8 cellular contexts compared by ENCODE assay signal in genomic region chr11:27698872-27699241, GRCh38. TPM values are rescaled to one million over a fixed set of nuclear protein-coding genes. Genes with fewer than 3 reads are reported as not detected.
A peak's percentile ranks its signal among the peaks of the same experiment; 100 is the strongest.
DNase-seq lines count a peak whose midpoint lies in the region; ATAC-seq, FAIRE-seq and TF ChIP-seq lines count a peak whose summit lies in the region.

No MANE protein-coding gene starts in this region.

- 1 to 2% methylated on average over 13 to 15 of the region's 18 CpGs for WGBS in gastroesophageal sphincter (ENCODE audit: low coverage in 1 of 2), 2 donors
- 1% methylated on average over 18 of the region's 18 CpGs for WGBS in pancreas, 2 donors
- WGBS in upper lobe of left lung, 2 donors: 1 to 2% methylated on average over 18 of the region's 18 CpGs

- TF ChIP-seq CTCF in PC-3 (conservative IDR thresholded peaks at IDR 0.05; ENCODE audit: low read depth, low read length): peak; percentile 72
- TF ChIP-seq CTCF in gastroesophageal sphincter (IDR thresholded peaks at IDR 0.05): peak; percentile 27 to 91 (median 32)
- peak; percentile 57 to 72 (median 64) for TF ChIP-seq CTCF in pancreas (IDR thresholded peaks at IDR 0.05)
- peak in 5 of 6 experiments; percentile 26 to 78 (median 45) for TF ChIP-seq CTCF in upper lobe of left lung (IDR thresholded peaks at IDR 0.05)

- peak overlapping the region; percentile 79 for H3K4me3 ChIP-seq in PC-3 (ENCODE audit: low read length)
- peak overlapping the region in 1 of 2 donors; percentile 57 for H3K4me3 ChIP-seq in gastroesophageal sphincter
- peak overlapping the region in 1 of 4 donors; percentile 60 for H3K4me3 ChIP-seq in pancreas
- H3K4me3 ChIP-seq in upper lobe of left lung: peak overlapping the region in 3 of 4 donors; percentile 42 to 58 (median 53)

- H3K9me3 ChIP-seq in PC-3 (ENCODE audit: low read length) (no peaks in the 10 kb centered on the region), gastroesophageal sphincter (no peaks in the 10 kb centered on the region), pancreas (no peaks in the 10 kb centered on the region), upper lobe of left lung (no peaks in the 10 kb centered on the region)

- no peaks in the 10 kb centered on the region for H3K36me3 Mint-ChIP-seq in activated T-helper 17 cell treated with anti-CD3 and anti-CD28 coated beads, Interleukin-2, amount 50 U/mL, for 72 hours (ENCODE audit: low read depth)

- H3K27me3 ChIP-seq in PC-3 (ENCODE audit: low read length): no peaks in the 10 kb centered on the region
- peaks cover 79% of the 10 kb centered on the region for H3K27me3 ChIP-seq in gastroesophageal sphincter
- peaks cover 0 to 28% (median 8%) of the 10 kb centered on the region in 4 donors for H3K27me3 ChIP-seq in pancreas
- H3K27me3 ChIP-seq in upper lobe of left lung: peaks cover 0 to 26% (median 11%) of the 10 kb centered on the region in 4 donors

- TF ChIP-seq EP300 in gastroesophageal sphincter (IDR thresholded peaks at IDR 0.05) (no peak), upper lobe of left lung (IDR thresholded peaks at IDR 0.05) (no peak)

- H4K20me1 ChIP-seq in PC-3 (ENCODE audit: low read length): no peaks in the 10 kb centered on the region

- peak overlapping the region; percentile 92 for H3K4me2 ChIP-seq in PC-3 (ENCODE audit: low read length)

- H3K9me3 Mint-ChIP-seq in activated T-helper 17 cell treated with anti-CD3 and anti-CD28 coated beads, Interleukin-2, amount 50 U/mL, for 72 hours: no peaks in the 10 kb centered on the region

- H3K4me3 Mint-ChIP-seq in activated T-helper 17 cell treated with anti-CD3 and anti-CD28 coated beads, Interleukin-2, amount 50 U/mL, for 72 hours: peak overlapping the region; percentile 37

- peaks cover 62% of the 10 kb centered on the region for H3K27me3 Mint-ChIP-seq in activated T-helper 17 cell treated with anti-CD3 and anti-CD28 coated beads, Interleukin-2, amount 50 U/mL, for 72 hours

- H3K27ac ChIP-seq in PC-3 (ENCODE audit: low read length) (no peak overlapping the region), gastroesophageal sphincter (no peak overlapping the region), pancreas (no peak overlapping the region), upper lobe of left lung (peak overlapping the region in 1 of 4 donors; percentile 18)

- CTCF ChIA-PET in PC-3 (lab: Charles Lee): interaction anchor here (0.5 to 2.8 kb wide), 23 partner anchors 12 to 1630 kb away, joined by 3 to 22 read pairs (median 3); no protein-coding TSS in a partner anchor

- H3K9ac ChIP-seq in PC-3 (ENCODE audit: low read length): peak overlapping the region; percentile 52

- H3K79me2 ChIP-seq in PC-3 (ENCODE audit: low read length): peaks cover 57% of the 10 kb centered on the region

- POLR2A ChIA-PET in PC-3 (lab: Charles Lee; ENCODE audit: unreplicated experiment): interaction anchor here (0.5 to 0.7 kb wide), 8 partner anchors 18 to 1460 kb away, joined by 3 to 12 read pairs (median 3); partner anchors contain the start of genes KIF18A and METTL15

- TF ChIP-seq POLR2A in gastroesophageal sphincter (IDR thresholded peaks at IDR 0.05) (no peak), upper lobe of left lung (IDR thresholded peaks at IDR 0.05) (no peak)

- peak overlapping the region; percentile 95 for H2AFZ ChIP-seq in PC-3 (ENCODE audit: low read length)

- no peak for FAIRE-seq in pancreas (lab: Jason Lieb, UNC)

- intact Hi-C loops in PC-3 (cut with micrococcal nuclease): loop anchor here (1.0 to 5.0 kb wide), 5 partner anchors 1004 to 1630 kb away; no protein-coding TSS in a partner anchor
- intact Hi-C loops in pancreas (cut with DNase I): loop anchor here in 1 of 3 donors (5.0 to 10.0 kb wide), 3 partner anchors 833 to 1636 kb away; no protein-coding TSS in a partner anchor

- H3K36me3 ChIP-seq in PC-3 (ENCODE audit: low read depth, low read length): no peaks in the 10 kb centered on the region
- no peaks in the 10 kb centered on the region for H3K36me3 ChIP-seq in gastroesophageal sphincter
- no peaks in the 10 kb centered on the region for H3K36me3 ChIP-seq in pancreas
- no peaks in the 10 kb centered on the region for H3K36me3 ChIP-seq in upper lobe of left lung

- BruUV-seq in PC-3 (replicated peaks; lab: Mats Ljungman, UMichigan): no TSS peak

- H3K9me2 ChIP-seq in PC-3 (replicated peaks; ENCODE audit: low read length): no peaks in the 10 kb centered on the region

- H3K4me1 Mint-ChIP-seq in activated T-helper 17 cell treated with anti-CD3 and anti-CD28 coated beads, Interleukin-2, amount 50 U/mL, for 72 hours: peaks cover 9% of the 10 kb centered on the region

- DNase-seq in DMS153 (lab: John Stamatoyannopoulos, UW) (peak; percentile 60), PC-3 (peak; percentile 88), pancreas (peak; percentile 56 to 86 (median 72)), upper lobe of left lung (peak; percentile 60 to 66)

- ATAC-seq in GM19467 (IDR thresholded peaks at IDR 0.05; ENCODE audit: unreplicated experiment): peak; percentile 72
- peak; percentile 51 for ATAC-seq in HG03565 (IDR thresholded peaks at IDR 0.05; ENCODE audit: unreplicated experiment)
- peak; percentile 50 for ATAC-seq in PC-3
- peak; percentile 77 for ATAC-seq in activated T-helper 17 cell treated with anti-CD3 and anti-CD28 coated beads, Interleukin-2, amount 50 U/mL, for 72 hours (replicated peaks)
- ATAC-seq in gastroesophageal sphincter: peak; percentile 66
- ATAC-seq in pancreas: peak; percentile 83 to 93 (median 92)
- peak; percentile 86 to 92 for ATAC-seq in upper lobe of left lung (ENCODE audit: low FRiP score in 2 of 2)

- H3K4me1 ChIP-seq in PC-3 (ENCODE audit: insufficient read depth, low read length) (peaks cover 31% of the 10 kb centered on the region), gastroesophageal sphincter (peaks cover 0 to 38% (median 16%) of the 10 kb centered on the region in 3 donors), pancreas (peaks cover 4 to 15% (median 13%) of the 10 kb centered on the region in 3 donors), upper lobe of left lung (peaks cover 26 to 35% (median 31%) of the 10 kb centered on the region in 4 donors)

- H3F3A ChIP-seq in PC-3 (ENCODE audit: low read length, unreplicated experiment): no peaks in the 10 kb centered on the region

- H3K27ac Mint-ChIP-seq in activated T-helper 17 cell treated with anti-CD3 and anti-CD28 coated beads, Interleukin-2, amount 50 U/mL, for 72 hours: no peak overlapping the region

RNA-seq across cellular contexts. Expression of gene BDNF, which starts 1.4 kb away (rescaled TPM):
- total RNA-seq in PC-3 (2014; rRNA removed) (3.4 and 3.8 TPM in 2 replicates), gastroesophageal sphincter (under 1 TPM in 3 of 4 donors, not detected in 1; 0.31 to 0.62 (median 0.37) TPM), pancreas (under 1 TPM; 0.04 to 0.09 (median 0.07) TPM), upper lobe of left lung (1 to 10 TPM; 1.0 to 5.4 (median 3.8) TPM)
- not detected for total RNA-seq in activated T-helper 17 cell treated with anti-CD3 and anti-CD28 coated beads, Interleukin-2, amount 50 U/mL, for 72 hours
- under 1 TPM; 0.12 to 0.15 TPM for polyA plus RNA-seq in pancreas
